Comparison of ENCODE assay signal across 7 cellular contexts in the genomic region with DNA sequence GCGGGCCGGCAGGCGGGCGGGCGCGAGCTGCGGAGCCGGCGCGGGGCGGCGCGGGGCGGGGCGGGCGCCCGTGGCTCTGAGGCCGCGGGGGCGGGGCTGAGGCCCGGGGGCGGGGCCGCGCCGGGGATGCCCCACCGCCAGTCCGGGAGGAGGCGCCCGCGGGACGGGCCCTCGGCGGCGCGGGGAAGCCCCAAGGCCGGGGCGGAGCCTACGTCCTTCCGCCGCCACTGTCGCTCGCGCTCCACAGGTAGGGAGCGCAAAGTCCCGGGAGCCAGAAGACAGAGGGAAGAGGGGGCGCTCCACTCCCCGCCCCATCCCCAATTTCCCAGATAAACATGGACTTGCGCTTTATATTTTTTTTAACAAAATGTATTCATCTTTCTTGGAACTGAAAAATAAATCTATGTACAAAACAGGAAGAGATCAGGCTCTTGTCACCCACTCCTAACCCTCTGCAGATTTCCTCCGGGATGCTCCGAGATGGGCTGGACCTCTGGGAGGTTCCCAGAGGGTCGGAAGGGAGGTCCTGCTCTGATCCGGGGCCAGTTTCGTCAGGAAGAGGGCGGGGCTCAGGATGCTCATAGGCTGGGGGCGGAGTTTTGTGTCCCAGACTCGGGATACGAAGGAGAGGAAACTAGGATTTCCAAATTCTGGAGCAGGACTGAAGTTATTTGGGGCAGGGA. TPM values are rescaled to one million over a fixed set of nuclear protein-coding genes. Genes with fewer than 3 reads are reported as not detected.
DNase-seq lines count a peak whose midpoint lies in the region; ATAC-seq and TF ChIP-seq lines count a peak whose summit lies in the region.

Gene MAP4K2 (minus strand): TSS at position 52 of the 683 bp plus-strand sequence. CDS start 65 bp downstream, outside the sequence.

- peaks cover 22% of the 10 kb centered on the region for H3K36me3 Mint-ChIP-seq in activated CD4-positive, alpha-beta T cell treated with anti-CD3 and anti-CD28 coated beads for 36 hours (ENCODE audit: low read depth)

- DNase-seq in NCI-H345 (lab: John Stamatoyannopoulos, UW) (peak; percentile 88), choroid plexus epithelial cell (ENCODE audit: low read depth) (peak; percentile 75), kidney tubule cell (ENCODE audit: low spot score) (peak; percentile 82)
- DNase-seq in activated CD4-positive, alpha-beta T cell treated with anti-CD3 and anti-CD28 coated beads for 36 hours: peak; percentile 92
- peak; percentile 54 to 83 for DNase-seq in stimulated activated CD4-positive, alpha-beta T cell treated with anti-CD3 and anti-CD28 coated beads, Interleukin-15, amount 100 ng/mL, for 48 hours (ENCODE audit: low read depth in 2 of 2)

- H3K27me3 Mint-ChIP-seq in activated CD4-positive, alpha-beta T cell treated with anti-CD3 and anti-CD28 coated beads for 36 hours: no peaks in the 10 kb centered on the region

- no peaks in the 10 kb centered on the region for H3K9me3 Mint-ChIP-seq in activated CD4-positive, alpha-beta T cell treated with anti-CD3 and anti-CD28 coated beads for 36 hours (ENCODE audit: low read depth)

- H3K4me3 ChIP-seq in choroid plexus epithelial cell (ENCODE audit: low read depth, low read length): peak within 1 kb of the TSS; percentile 74

- TF ChIP-seq CTCF in choroid plexus epithelial cell (conservative IDR thresholded peaks at IDR 0.05; ENCODE audit: low read depth, low read length): no peak

- ATAC-seq in GM18505 (IDR thresholded peaks at IDR 0.05; ENCODE audit: unreplicated experiment) (peak; percentile 63), HG03103 (IDR thresholded peaks at IDR 0.05; ENCODE audit: low read depth, unreplicated experiment) (peak; percentile 49)
- ATAC-seq in activated CD4-positive, alpha-beta T cell treated with anti-CD3 and anti-CD28 coated beads for 36 hours: peak; percentile 93

- POLR2A ChIA-PET in activated CD4-positive, alpha-beta T cell treated with anti-CD3 and anti-CD28 coated beads for 36 hours (lab: Charles Lee): interaction anchor here (0.5 to 1.0 kb wide), 2 partner anchors 24 to 371 kb away, joined by 4 to 7 read pairs; no protein-coding TSS in a partner anchor

- peak; percentile 66 for TF ChIP-seq POLR2A in GM18505 (IDR thresholded peaks at IDR 0.05; ENCODE audit: borderline replicate concordance, extremely low read depth, insufficient read depth, insufficient read length)

- CTCF ChIA-PET in activated CD4-positive, alpha-beta T cell treated with anti-CD3 and anti-CD28 coated beads for 36 hours (lab: Charles Lee): interaction anchor here (0.5 to 1.4 kb wide), 4 partner anchors 39 to 458 kb away, joined by 3 read pairs; partner anchors contain the start of genes POLA2 and PPP2R5B

- H3K4me3 Mint-ChIP-seq in activated CD4-positive, alpha-beta T cell treated with anti-CD3 and anti-CD28 coated beads for 36 hours: peak within 1 kb of the TSS; percentile 75

- peak within 1 kb of the TSS; percentile 90 for H3K27ac Mint-ChIP-seq in activated CD4-positive, alpha-beta T cell treated with anti-CD3 and anti-CD28 coated beads for 36 hours

- intact Hi-C loops in activated CD4-positive, alpha-beta T cell treated with anti-CD3 and anti-CD28 coated beads for 36 hours (cut with DNase I, micrococcal nuclease): loop anchor here (1.0 to 5.0 kb wide), 9 partner anchors 24 to 562 kb away; partner anchors contain the start of genes ATG2A (in 1 of the 2), CDCA5 (in 1 of the 2), EHD1 (in 1 of the 2) and FAU (in 1 of the 2)

- peaks cover 27% of the 10 kb centered on the region for H3K4me1 Mint-ChIP-seq in activated CD4-positive, alpha-beta T cell treated with anti-CD3 and anti-CD28 coated beads for 36 hours

RNA-seq across cellular contexts. Expression of gene MAP4K2, which starts in this region (rescaled TPM):
- total RNA-seq in activated CD4-positive, alpha-beta T cell treated with anti-CD3 and anti-CD28 coated beads for 36 hours: 10 to 100 TPM; 54.0 to 57.3 TPM

Comparison
In these comparisons a context has a peak if more than half of its experiments do, and no peak if none do; other contexts are left out.
1. Peak in every context shown above with its lines: DNase-seq, ATAC-seq and H3K4me3 ChIP-seq.